In the genomic region with DNA sequence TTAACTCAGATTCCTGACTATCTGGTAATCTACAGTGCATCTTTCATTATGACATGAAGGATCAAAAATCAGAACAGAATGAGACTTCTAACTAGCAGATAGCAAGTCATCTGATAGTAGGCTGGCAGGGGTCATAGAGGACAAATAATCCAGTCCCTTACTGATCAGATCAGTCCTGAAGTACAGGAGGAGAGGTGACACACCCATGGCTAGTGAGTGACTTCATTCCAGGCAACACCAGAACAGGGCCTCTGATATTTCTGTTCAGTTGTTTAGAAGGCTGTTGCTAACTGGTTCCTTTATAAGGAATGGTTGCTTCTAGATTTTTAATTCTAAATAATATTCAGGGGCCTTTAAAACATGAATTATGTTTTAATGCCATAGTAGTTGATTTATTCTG, we compare ENCODE assay signal across 35 cellular contexts.
"Had no signal": no experiment of that assay in that cellular context is flagged by ENCODE, and none has a peak within 500 bp of the region (broad histone marks: within the 10 kb centered on the region; RNA-seq: fewer than 3 reads in every experiment).

No MANE protein-coding gene starts in this region.

- H3K9me3 ChIP-seq: adrenal gland, body of pancreas, breast epithelium had no signal

- FAIRE-seq: astrocyte, TTC549 had no signal

- H3K36me3 ChIP-seq: adrenal gland, brain microvascular endothelial cell, breast epithelium had no signal

- H3K27ac ChIP-seq: adrenal gland, body of pancreas, brain microvascular endothelial cell, breast epithelium, VCaP had no signal

- H3K4me3 ChIP-seq: adrenal gland, body of pancreas, breast epithelium had no signal

- DNase-seq: activated B cell treated with CpG ODN at 0.5 μM for 24 hours; activated CD4-positive, alpha-beta memory T cell treated with anti-CD3 and anti-CD28 coated beads for 36 hours; activated CD4-positive, alpha-beta T cell treated with anti-CD3 and anti-CD28 coated beads for 4 hours; activated CD4-positive, alpha-beta T cell treated with anti-CD3 and anti-CD28 coated beads, Interleukin-2, amount 10 ng/mL, durations not matched to agents 24 days and 14 days; activated CD4-positive, alpha-beta T cell treated with anti-CD3 and anti-CD28 coated beads, Interleukin-2, amount 50 U/mL, for 1 hour; activated CD4-positive, alpha-beta T cell treated with anti-CD3 and anti-CD28 coated beads, Interleukin-2, amount 50 U/mL, for 4 hours; activated CD4-positive, CD25-positive, alpha-beta regulatory T cell treated with anti-CD3 and anti-CD28 coated beads, Interleukin-2, amount 50 U/mL, for 72 hours; activated CD8-positive, alpha-beta memory T cell treated with anti-CD3 and anti-CD28 coated beads, Interleukin-2, amount 50 U/mL, for 4 hours; activated CD8-positive, alpha-beta T cell treated with anti-CD3 and anti-CD28 coated beads for 36 hours; activated effector memory CD4-positive, alpha-beta T cell treated with anti-CD3 and anti-CD28 coated beads, Interleukin-2, amount 50 U/mL, for 16 hours; activated gamma-delta T cell treated with Interleukin-2 at 50 U/mL for 16 hours; activated naive CD4-positive, alpha-beta T cell; activated naive CD4-positive, alpha-beta T cell treated with anti-CD3 and anti-CD28 coated beads for 36 hours; activated naive CD4-positive, alpha-beta T cell treated with anti-CD3 and anti-CD28 coated beads, Interleukin-2, amount 50 U/mL, for 16 hours; activated naive CD8-positive, alpha-beta T cell treated with anti-CD3 and anti-CD28 coated beads for 36 hours; activated T-cell treated with anti-CD3 and anti-CD28 coated beads for 4 hours; activated T-cell treated with anti-CD3 and anti-CD28 coated beads, Interleukin-2, amount 50 U/mL, for 1 hour; activated T-cell treated with anti-CD3 and anti-CD28 coated beads, Interleukin-2, amount 50 U/mL, for 4 hours; activated T-cell treated with anti-CD3 and anti-CD28 coated beads, Interleukin-2, amount 50 U/mL, for 72 hours; adrenal gland; amniotic stem cell; aorta; body of pancreas; brain microvascular endothelial cell; central memory CD4-positive, alpha-beta T cell; SW 1271; T-helper 1 cell; T-helper 2 cell; T-helper 9 cell had no signal

- H3K27me3 ChIP-seq: adrenal gland, body of pancreas, brain microvascular endothelial cell had no signal

- ATAC-seq: activated CD8-positive, alpha-beta T cell treated with anti-CD3 and anti-CD28 coated beads for 36 hours; activated naive CD4-positive, alpha-beta T cell treated with anti-CD3 and anti-CD28 coated beads, Interleukin-2, amount 50 U/mL, for 72 hours; activated T-cell treated with anti-CD3 and anti-CD28 coated beads, Interleukin-2, amount 50 U/mL, for 4 hours; activated T-cell treated with anti-CD3 and anti-CD28 coated beads, Interleukin-2, amount 50 U/mL, for 72 hours; activated T-helper 17 cell treated with anti-CD3 and anti-CD28 coated beads, Interleukin-2, amount 50 U/mL, for 72 hours; body of pancreas had no signal

- H3K4me1 ChIP-seq: adrenal gland, body of pancreas, breast epithelium had no signal
